In the genomic region with DNA sequence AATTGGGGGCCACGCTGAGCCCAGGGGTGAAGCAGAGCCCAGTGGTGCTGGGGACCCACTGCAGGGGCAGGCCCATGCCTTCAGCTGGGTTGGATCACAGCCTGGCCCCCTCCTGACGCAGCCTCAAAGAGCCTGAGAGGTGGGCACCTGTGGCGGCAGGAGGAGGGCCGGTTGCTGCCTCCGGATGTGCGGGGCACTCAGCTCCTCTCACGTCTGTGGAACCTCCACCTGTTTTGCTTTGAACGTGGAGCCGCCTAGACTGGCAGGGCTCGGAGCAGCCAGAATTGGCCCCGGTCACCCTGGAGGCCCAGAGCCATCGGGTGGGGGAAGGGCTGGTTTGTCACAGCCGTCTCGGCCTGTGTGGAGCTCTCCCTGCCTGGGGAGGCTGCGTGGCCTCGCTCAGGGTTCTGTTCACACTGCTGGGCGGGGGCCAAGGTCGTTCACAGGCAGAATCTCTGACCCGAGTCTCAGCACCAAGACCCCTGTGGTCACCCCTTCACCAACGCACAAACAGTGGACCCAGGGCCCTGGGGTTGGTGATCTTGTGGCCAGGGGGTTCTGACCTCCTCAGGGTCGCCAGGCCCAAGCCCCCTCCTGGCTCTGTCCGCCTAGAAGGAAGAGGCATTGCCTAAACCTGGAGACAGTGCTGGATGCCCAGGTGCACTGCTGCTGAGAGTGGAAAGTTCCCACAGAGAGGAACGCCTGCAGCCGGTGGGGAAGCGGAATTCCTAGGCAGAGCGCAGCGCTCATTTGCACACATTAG, we compare ENCODE assay signal across 1 cellular context.
TF ChIP-seq lines count a peak whose summit lies in the region.

No MANE protein-coding gene starts in this region.

TF ChIP-seq in HepG2, 621 proteins besides CTCF, POLR2A, EP300 and RAD21 (continued from another document):
- peak; percentile 50; the same call in 1 of the 2 replicates for TF ChIP-seq ZNF770 (CRISPR knock-in tag; IDR thresholded peaks at IDR 0.05)
- TF ChIP-seq RBFOX2 (IDR thresholded peaks at IDR 0.05; ENCODE audit: low read depth, low read length), result peak; percentile 56; the same call in 1 of the 2 replicates
- TF ChIP-seq, protein P1, sequence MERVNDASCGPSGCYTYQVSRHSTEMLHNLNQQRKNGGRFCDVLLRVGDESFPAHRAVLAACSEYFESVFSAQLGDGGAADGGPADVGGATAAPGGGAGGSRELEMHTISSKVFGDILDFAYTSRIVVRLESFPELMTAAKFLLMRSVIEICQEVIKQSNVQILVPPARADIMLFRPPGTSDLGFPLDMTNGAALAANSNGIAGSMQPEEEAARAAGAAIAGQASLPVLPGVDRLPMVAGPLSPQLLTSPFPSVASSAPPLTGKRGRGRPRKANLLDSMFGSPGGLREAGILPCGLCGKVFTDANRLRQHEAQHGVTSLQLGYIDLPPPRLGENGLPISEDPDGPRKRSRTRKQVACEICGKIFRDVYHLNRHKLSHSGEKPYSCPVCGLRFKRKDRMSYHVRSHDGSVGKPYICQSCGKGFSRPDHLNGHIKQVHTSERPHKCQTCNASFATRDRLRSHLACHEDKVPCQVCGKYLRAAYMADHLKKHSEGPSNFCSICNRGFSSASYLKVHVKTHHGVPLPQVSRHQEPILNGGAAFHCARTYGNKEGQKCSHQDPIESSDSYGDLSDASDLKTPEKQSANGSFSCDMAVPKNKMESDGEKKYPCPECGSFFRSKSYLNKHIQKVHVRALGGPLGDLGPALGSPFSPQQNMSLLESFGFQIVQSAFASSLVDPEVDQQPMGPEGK (CRISPR knock-in tag; IDR thresholded peaks at IDR 0.05), result peak; percentile 56; the same call in 1 of the 2 replicates
- TF ChIP-seq, protein P2, sequence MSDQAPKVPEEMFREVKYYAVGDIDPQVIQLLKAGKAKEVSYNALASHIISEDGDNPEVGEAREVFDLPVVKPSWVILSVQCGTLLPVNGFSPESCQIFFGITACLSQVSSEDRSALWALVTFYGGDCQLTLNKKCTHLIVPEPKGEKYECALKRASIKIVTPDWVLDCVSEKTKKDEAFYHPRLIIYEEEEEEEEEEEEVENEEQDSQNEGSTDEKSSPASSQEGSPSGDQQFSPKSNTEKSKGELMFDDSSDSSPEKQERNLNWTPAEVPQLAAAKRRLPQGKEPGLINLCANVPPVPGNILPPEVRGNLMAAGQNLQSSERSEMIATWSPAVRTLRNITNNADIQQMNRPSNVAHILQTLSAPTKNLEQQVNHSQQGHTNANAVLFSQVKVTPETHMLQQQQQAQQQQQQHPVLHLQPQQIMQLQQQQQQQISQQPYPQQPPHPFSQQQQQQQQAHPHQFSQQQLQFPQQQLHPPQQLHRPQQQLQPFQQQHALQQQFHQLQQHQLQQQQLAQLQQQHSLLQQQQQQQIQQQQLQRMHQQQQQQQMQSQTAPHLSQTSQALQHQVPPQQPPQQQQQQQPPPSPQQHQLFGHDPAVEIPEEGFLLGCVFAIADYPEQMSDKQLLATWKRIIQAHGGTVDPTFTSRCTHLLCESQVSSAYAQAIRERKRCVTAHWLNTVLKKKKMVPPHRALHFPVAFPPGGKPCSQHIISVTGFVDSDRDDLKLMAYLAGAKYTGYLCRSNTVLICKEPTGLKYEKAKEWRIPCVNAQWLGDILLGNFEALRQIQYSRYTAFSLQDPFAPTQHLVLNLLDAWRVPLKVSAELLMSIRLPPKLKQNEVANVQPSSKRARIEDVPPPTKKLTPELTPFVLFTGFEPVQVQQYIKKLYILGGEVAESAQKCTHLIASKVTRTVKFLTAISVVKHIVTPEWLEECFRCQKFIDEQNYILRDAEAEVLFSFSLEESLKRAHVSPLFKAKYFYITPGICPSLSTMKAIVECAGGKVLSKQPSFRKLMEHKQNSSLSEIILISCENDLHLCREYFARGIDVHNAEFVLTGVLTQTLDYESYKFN (CRISPR knock-in tag; conservative IDR thresholded peaks at IDR 0.05), result 0 out of 2 replicates have a peak, but pooled peaks have one; percentile 6
- 0 out of 2 replicates have a peak, but pooled peaks have one; percentile 19 for TF ChIP-seq SPEN (CRISPR knock-in tag; IDR thresholded peaks at IDR 0.05; ENCODE audit: low read depth)
- peak; percentile 72 for TF ChIP-seq MTA1 (CRISPR knock-in tag; IDR thresholded peaks at IDR 0.05; ENCODE audit: borderline replicate concordance)
- TF ChIP-seq ASH2L (IDR thresholded peaks at IDR 0.05; ENCODE audit: insufficient read length, low read depth, low read length), result peak; percentile 8
- peak; percentile 23; the same call in 1 of the 2 replicates for TF ChIP-seq HNF4A (CRISPR knock-in tag; IDR thresholded peaks at IDR 0.05)
- no peak for TF ChIP-seq ZSCAN21 (CRISPR knock-in tag; IDR thresholded peaks at IDR 0.05; ENCODE audit: borderline replicate concordance)
- 0 out of 2 replicates have a peak, but pooled peaks have one; percentile 2 for TF ChIP-seq ZFY (CRISPR knock-in tag; IDR thresholded peaks at IDR 0.05)
- TF ChIP-seq ZNF205 (CRISPR knock-in tag; IDR thresholded peaks at IDR 0.05), result peak; percentile 58; the same call in 1 of the 2 replicates
TF ChIP-seq in HepG2: peak in this region for 27.
